Comparison of ENCODE assay signal across 1 cellular context in genomic region chr2:10410716-10411437, GRCh38.
TF ChIP-seq lines count a peak whose summit lies in the region.

No MANE protein-coding gene starts in this region.

TF ChIP-seq in GM12878, 131 proteins besides CTCF, POLR2A, EP300 and RAD21 (continued from another document):
- TF ChIP-seq ZBTB11 (CRISPR knock-in tag; IDR thresholded peaks at IDR 0.05): no peak
